ENCODE assay signal across 1 cellular context in the genomic region with DNA sequence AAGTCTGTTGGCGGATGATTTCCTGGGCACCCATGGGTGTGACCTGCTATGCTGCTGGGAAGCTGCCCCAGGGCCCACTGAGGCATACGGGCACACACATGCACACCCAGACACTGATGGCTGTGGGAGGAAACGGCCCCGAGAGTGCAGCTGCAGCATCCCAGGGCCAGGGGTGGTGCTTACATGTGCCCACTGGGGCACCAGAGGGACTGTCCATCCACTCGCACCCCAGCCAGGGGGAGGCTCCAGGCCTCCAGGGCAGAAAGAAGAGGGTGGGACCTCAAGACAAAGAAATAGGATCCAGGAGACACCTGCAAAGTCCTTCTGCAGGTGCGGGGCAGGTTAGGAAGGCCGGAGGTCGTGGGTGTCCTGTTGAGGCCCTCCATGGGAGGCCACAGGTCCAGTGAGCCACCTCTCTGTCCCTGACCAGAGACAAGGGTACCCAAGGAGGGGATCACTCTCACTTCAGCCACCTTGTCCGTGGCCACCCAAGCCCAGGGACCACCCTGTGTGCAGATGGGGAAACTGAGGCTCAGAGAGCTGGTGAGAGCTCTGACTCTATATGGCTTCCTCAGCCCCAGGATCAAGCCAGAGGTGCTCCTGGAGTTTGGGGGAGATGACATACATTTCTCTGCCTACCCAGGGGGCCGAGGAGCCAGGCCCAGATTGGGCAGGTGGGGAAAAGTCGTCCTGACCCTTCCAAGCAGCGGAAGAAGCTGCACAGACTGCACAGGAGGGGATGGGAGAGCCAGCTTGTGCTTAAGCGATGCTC.
TF ChIP-seq lines count a peak whose summit lies in the region.

No MANE protein-coding gene starts in this region.

TF ChIP-seq in IMR-90, 13 proteins besides CTCF, POLR2A, EP300 and RAD21:
- TF ChIP-seq FOS (IDR thresholded peaks at IDR 0.05; ENCODE audit: low read depth, low read length): no peak
- TF ChIP-seq CEBPB (IDR thresholded peaks at IDR 0.05; ENCODE audit: low read depth, low read length): no peak
- TF ChIP-seq, protein P1, sequence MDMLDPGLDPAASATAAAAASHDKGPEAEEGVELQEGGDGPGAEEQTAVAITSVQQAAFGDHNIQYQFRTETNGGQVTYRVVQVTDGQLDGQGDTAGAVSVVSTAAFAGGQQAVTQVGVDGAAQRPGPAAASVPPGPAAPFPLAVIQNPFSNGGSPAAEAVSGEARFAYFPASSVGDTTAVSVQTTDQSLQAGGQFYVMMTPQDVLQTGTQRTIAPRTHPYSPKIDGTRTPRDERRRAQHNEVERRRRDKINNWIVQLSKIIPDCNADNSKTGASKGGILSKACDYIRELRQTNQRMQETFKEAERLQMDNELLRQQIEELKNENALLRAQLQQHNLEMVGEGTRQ (IDR thresholded peaks at IDR 0.05; ENCODE audit: low read depth, low read length): no peak
- no peak for TF ChIP-seq SMC3 (IDR thresholded peaks at IDR 0.05; ENCODE audit: low read depth, low read length)
- no peak for TF ChIP-seq RCOR1 (IDR thresholded peaks at IDR 0.05; ENCODE audit: insufficient replicate concordance, low read length)
- no peak for TF ChIP-seq CHD1 (IDR thresholded peaks at IDR 0.05; ENCODE audit: low read depth, low read length)
- no peak for TF ChIP-seq MAFK (IDR thresholded peaks at IDR 0.05; ENCODE audit: low read depth, low read length)
- no peak for TF ChIP-seq NFE2L2 (IDR thresholded peaks at IDR 0.05; ENCODE audit: low read depth, low read length)
- TF ChIP-seq, protein P2, sequence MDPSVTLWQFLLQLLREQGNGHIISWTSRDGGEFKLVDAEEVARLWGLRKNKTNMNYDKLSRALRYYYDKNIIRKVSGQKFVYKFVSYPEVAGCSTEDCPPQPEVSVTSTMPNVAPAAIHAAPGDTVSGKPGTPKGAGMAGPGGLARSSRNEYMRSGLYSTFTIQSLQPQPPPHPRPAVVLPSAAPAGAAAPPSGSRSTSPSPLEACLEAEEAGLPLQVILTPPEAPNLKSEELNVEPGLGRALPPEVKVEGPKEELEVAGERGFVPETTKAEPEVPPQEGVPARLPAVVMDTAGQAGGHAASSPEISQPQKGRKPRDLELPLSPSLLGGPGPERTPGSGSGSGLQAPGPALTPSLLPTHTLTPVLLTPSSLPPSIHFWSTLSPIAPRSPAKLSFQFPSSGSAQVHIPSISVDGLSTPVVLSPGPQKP (IDR thresholded peaks at IDR 0.05; ENCODE audit: borderline replicate concordance, low read depth, low read length): no peak
- TF ChIP-seq BHLHE40 (IDR thresholded peaks at IDR 0.05; ENCODE audit: low read depth, low read length): no peak
- no peak for TF ChIP-seq MXI1 (IDR thresholded peaks at IDR 0.05; ENCODE audit: borderline replicate concordance, low read depth, low read length)
- no peak for TF ChIP-seq RFX5 (IDR thresholded peaks at IDR 0.05; ENCODE audit: low read depth, low read length)
- TF ChIP-seq MAZ (IDR thresholded peaks at IDR 0.05; ENCODE audit: borderline replicate concordance, low read depth, low read length): no peak
TF ChIP-seq in IMR-90: peak in this region for 0.
